16 cellular contexts compared by ENCODE assay signal in the genomic region with DNA sequence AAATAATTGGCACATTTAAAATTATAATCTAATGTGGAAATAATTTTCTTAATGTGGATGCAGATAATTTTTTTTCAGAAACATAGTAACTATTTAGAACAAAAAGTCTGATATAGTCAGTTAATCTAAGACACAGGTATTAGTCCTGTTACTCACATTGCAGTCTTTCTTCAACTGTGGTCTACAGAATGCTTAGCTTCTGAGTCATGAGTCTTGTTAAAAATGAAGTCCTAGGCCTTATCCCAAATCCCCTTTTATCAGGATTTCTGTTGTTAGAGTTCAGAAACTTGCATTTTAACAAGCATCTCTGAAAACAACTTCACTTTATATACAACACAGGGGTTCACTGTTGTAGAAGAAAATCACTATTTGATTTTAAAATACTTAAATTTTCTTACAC.
DNase-seq lines count a peak whose midpoint lies in the region; ATAC-seq, FAIRE-seq and TF ChIP-seq lines count a peak whose summit lies in the region.
"Had no signal": no experiment of that assay in that cellular context is flagged by ENCODE, and none has a peak within 500 bp of the region (broad histone marks: within the 10 kb centered on the region; RNA-seq: fewer than 3 reads in every experiment).

No MANE protein-coding gene starts in this region.

- no peak overlapping the region for H2AFZ ChIP-seq in mesenchymal stem cell (ENCODE audit: low read depth, low read length)

- H2BK120ac ChIP-seq in mesenchymal stem cell (ENCODE audit: low read depth, low read length): no peak overlapping the region

- no peaks in the 10 kb centered on the region for H3K79me1 ChIP-seq in mesenchymal stem cell (replicated peaks; ENCODE audit: low read length, poor library complexity, severe bottlenecking)

- no peak overlapping the region for H3K4me2 ChIP-seq in mesenchymal stem cell (ENCODE audit: low read length, poor library complexity, severe bottlenecking)
- H3K4me2 ChIP-seq: SK-N-SH had no signal

- no peak for ATAC-seq in GM21390 (IDR thresholded peaks at IDR 0.05; ENCODE audit: unreplicated experiment)
- no peak for ATAC-seq in GM18861 (IDR thresholded peaks at IDR 0.05; ENCODE audit: unreplicated experiment)
- no peak for ATAC-seq in GM19324 (IDR thresholded peaks at IDR 0.05; ENCODE audit: low FRiP score, unreplicated experiment)
- ATAC-seq: body of pancreas had no signal

- H3K18ac ChIP-seq in mesenchymal stem cell (ENCODE audit: low read depth in 1 of 2, low read length in 2 of 2): no peak overlapping the region

- H3K4me3 ChIP-seq in choroid plexus epithelial cell (ENCODE audit: low read depth, low read length) (no peak overlapping the region), mesenchymal stem cell (ENCODE audit: insufficient read depth in 1 of 2, low read depth in 1 of 2, low read length in 2 of 2) (no peak overlapping the region), tibial nerve (no peak overlapping the region)
- H3K4me3 ChIP-seq: body of pancreas, prostate gland had no signal

- no peak overlapping the region for H2AK5ac ChIP-seq in mesenchymal stem cell (ENCODE audit: low read length, severe bottlenecking)

- H3K36me3 ChIP-seq in mesenchymal stem cell (ENCODE audit: control insufficient read depth in 1 of 2, insufficient read depth in 2 of 2, low read depth in 1 of 2, low read length in 2 of 2) (peaks cover 0 to 30% of the 10 kb centered on the region in 2 experiments), tibial nerve (no peaks in the 10 kb centered on the region)
- H3K36me3 ChIP-seq: prostate gland had no signal

- TF ChIP-seq CTCF in choroid plexus epithelial cell (conservative IDR thresholded peaks at IDR 0.05; ENCODE audit: low read depth, low read length): no peak
- no peak for TF ChIP-seq CTCF in tibial nerve (IDR thresholded peaks at IDR 0.05)

- H3K4me1 ChIP-seq in mesenchymal stem cell (ENCODE audit: control insufficient read depth, insufficient read depth, low read depth, low read length): no peaks in the 10 kb centered on the region
- H3K4me1 ChIP-seq in tibial nerve: no peaks in the 10 kb centered on the region
- H3K4me1 ChIP-seq: prostate gland had no signal

- no peak overlapping the region for H3K4ac ChIP-seq in mesenchymal stem cell (ENCODE audit: low read depth in 1 of 2, low read length in 2 of 2)

- no peaks in the 10 kb centered on the region for H3K27me3 ChIP-seq in mesenchymal stem cell (ENCODE audit: control insufficient read depth in 1 of 2, insufficient read depth in 1 of 2, low read length in 2 of 2)
- no peaks in the 10 kb centered on the region for H3K27me3 ChIP-seq in tibial nerve
- H3K27me3 ChIP-seq: body of pancreas had no signal

- no peak overlapping the region for H2BK12ac ChIP-seq in mesenchymal stem cell (ENCODE audit: low read length in 2 of 2)

- H2BK5ac ChIP-seq in mesenchymal stem cell (ENCODE audit: low read depth, low read length, poor library complexity, severe bottlenecking): no peak overlapping the region

- no peak overlapping the region for H3K23ac ChIP-seq in mesenchymal stem cell (ENCODE audit: low read length in 2 of 2)

- H3K14ac ChIP-seq in mesenchymal stem cell (ENCODE audit: low read length in 2 of 2): no peak overlapping the region

- no peak for FAIRE-seq in HTR-8/SVneo (lab: Jason Lieb, UNC)

- no peak overlapping the region for H4K8ac ChIP-seq in mesenchymal stem cell (ENCODE audit: low read length)

- no peak for TF ChIP-seq POLR2A in tibial nerve (IDR thresholded peaks at IDR 0.05)

- H2BK15ac ChIP-seq in mesenchymal stem cell (ENCODE audit: low read depth, poor library complexity, severe bottlenecking): no peak overlapping the region

- no peak overlapping the region for H3K27ac ChIP-seq in mesenchymal stem cell (ENCODE audit: low read length, poor library complexity, severe bottlenecking)
- H3K27ac ChIP-seq in tibial nerve: no peak overlapping the region
- H3K27ac ChIP-seq: body of pancreas, prostate gland had no signal

- TF ChIP-seq EP300 in tibial nerve (IDR thresholded peaks at IDR 0.05): no peak

- H3K9me3 ChIP-seq in mesenchymal stem cell (ENCODE audit: control insufficient read depth, low read length): no peaks in the 10 kb centered on the region
- H3K9me3 ChIP-seq in tibial nerve: no peaks in the 10 kb centered on the region
- H3K9me3 ChIP-seq: body of pancreas, prostate gland, SK-N-SH had no signal

- no peak overlapping the region for H3K9ac ChIP-seq in mesenchymal stem cell (ENCODE audit: low read length)
- H3K9ac ChIP-seq: SK-N-SH had no signal

- peak; percentile 35 for DNase-seq in AG20443 (ENCODE audit: low spot score)
- peak; percentile 23 for DNase-seq in HTR-8/SVneo (ENCODE audit: insufficient read length, low spot score)
- DNase-seq in choroid plexus epithelial cell (ENCODE audit: low read depth): peak; percentile 70
- DNase-seq in mesenchymal stem cell: peak; percentile 40
- no peak for DNase-seq in tibial nerve (ENCODE audit: low spot score in 2 of 2)
- DNase-seq: activated effector memory CD4-positive, alpha-beta T cell treated with anti-CD3 and anti-CD28 coated beads, Interleukin-2, amount 50 U/mL, for 16 hours; body of pancreas; CD4-positive, CD25-positive, alpha-beta regulatory T cell; head of caudate nucleus; NCI-H1092; NCI-H2227 treated with DMSO at 0.1 percent for 48 hours; SK-N-SH had no signal

- H4K91ac ChIP-seq in mesenchymal stem cell (ENCODE audit: low read length): no peak overlapping the region

Comparison
In these comparisons a context has a peak if more than half of its experiments do, and no peak if none do; other contexts are left out.
1. DNase-seq: peak in AG20443 (single experiment), HTR-8/SVneo (single experiment), choroid plexus epithelial cell (single experiment) and mesenchymal stem cell (single experiment); none in tibial nerve (0 of 2).